In genomic region chr22:41998361-41999261, GRCh38 we compare ENCODE assay signal across 8 cellular contexts. TPM values are rescaled to one million over a fixed set of nuclear protein-coding genes. Genes with fewer than 3 reads are reported as not detected.
DNase-seq lines count a peak whose midpoint lies in the region; ATAC-seq and TF ChIP-seq lines count a peak whose summit lies in the region.

A gene with protein sequence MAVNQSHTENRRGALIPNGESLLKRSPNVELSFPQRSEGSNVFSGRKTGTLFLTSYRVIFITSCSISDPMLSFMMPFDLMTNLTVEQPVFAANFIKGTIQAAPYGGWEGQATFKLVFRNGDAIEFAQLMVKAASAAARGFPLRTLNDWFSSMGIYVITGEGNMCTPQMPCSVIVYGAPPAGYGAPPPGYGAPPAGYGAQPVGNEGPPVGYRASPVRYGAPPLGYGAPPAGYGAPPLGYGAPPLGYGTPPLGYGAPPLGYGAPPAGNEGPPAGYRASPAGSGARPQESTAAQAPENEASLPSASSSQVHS (plus strand): TSS chr22:41998788. CDS start chr22:41998819, 31 bp downstream.

- H3K9me3 ChIP-seq in right atrium auricular region, result no peaks in the 10 kb centered on the region
- no peaks in the 10 kb centered on the region for H3K9me3 ChIP-seq in skeletal muscle tissue (ENCODE audit: control insufficient read depth in 3 of 3, low read length in 3 of 3)

- no peaks in the 10 kb centered on the region for H3K36me3 ChIP-seq in right atrium auricular region
- H3K36me3 ChIP-seq in skeletal muscle tissue (ENCODE audit: control insufficient read depth in 3 of 3, insufficient read depth in 3 of 3, low read length in 3 of 3), result no peaks in the 10 kb centered on the region

- H3K27ac ChIP-seq in right atrium auricular region (no peak within 1 kb of the TSS), skeletal muscle tissue (ENCODE audit: low read depth, low read length) (no peak within 1 kb of the TSS)

- H3K36me3 Mint-ChIP-seq in glutamatergic neuron (ENCODE audit: unreplicated experiment), result peaks cover 4% of the 10 kb centered on the region

- H3K4me3 Mint-ChIP-seq in glutamatergic neuron (ENCODE audit: unreplicated experiment), result no peak within 1 kb of the TSS

- H3K9me3 Mint-ChIP-seq in glutamatergic neuron (ENCODE audit: unreplicated experiment), result peaks cover under 1% of the 10 kb centered on the region

- TF ChIP-seq CTCF in right atrium auricular region (IDR thresholded peaks at IDR 0.05) (no peak), glutamatergic neuron (IDR thresholded peaks at IDR 0.05; ENCODE audit: partially characterized antibody, unreplicated experiment) (no peak)

- H3K27me3 Mint-ChIP-seq in glutamatergic neuron (ENCODE audit: unreplicated experiment), result peaks cover 4% of the 10 kb centered on the region

- H3K27me3 ChIP-seq in right atrium auricular region, result no peaks in the 10 kb centered on the region
- H3K27me3 ChIP-seq in skeletal muscle tissue (ENCODE audit: control insufficient read depth in 3 of 3, insufficient read depth in 3 of 3, low read length in 3 of 3), result peaks cover 0 to 13% (median 9%) of the 10 kb centered on the region in 3 donors

- peak within 1 kb of the TSS in 2 of 3 donors; percentile 45 to 56 for H3K9ac ChIP-seq in skeletal muscle tissue (ENCODE audit: low read depth in 1 of 3, low read length in 3 of 3)

- peak; percentile 84 for DNase-seq in T follicular helper cell (ENCODE audit: low read depth)
- DNase-seq in amygdala (lab: John Stamatoyannopoulos, UW), result peak in 51 of 56 donors; percentile 36 to 89 (median 75)
- DNase-seq in right atrium auricular region (ENCODE audit: low spot score), result peak; percentile 85
- no peak for DNase-seq in glutamatergic neuron

- H3K4me1 Mint-ChIP-seq in glutamatergic neuron (ENCODE audit: low read depth, unreplicated experiment), result peaks cover 5% of the 10 kb centered on the region

- H3K27ac Mint-ChIP-seq in glutamatergic neuron (ENCODE audit: unreplicated experiment), result no peak within 1 kb of the TSS

- ATAC-seq in GM19023 (IDR thresholded peaks at IDR 0.05; ENCODE audit: unreplicated experiment) (peak; percentile 66), HG03520 (IDR thresholded peaks at IDR 0.05; ENCODE audit: unreplicated experiment) (peak; percentile 68), GM21526 (IDR thresholded peaks at IDR 0.05; ENCODE audit: low FRiP score, unreplicated experiment) (no peak)

- peaks cover 0 to 10% of the 10 kb centered on the region in 2 donors for H3K4me1 ChIP-seq in right atrium auricular region
- peaks cover 0 to 14% (median 0%) of the 10 kb centered on the region in 3 donors for H3K4me1 ChIP-seq in skeletal muscle tissue (ENCODE audit: control insufficient read depth in 3 of 3, insufficient read depth in 3 of 3, low read length in 3 of 3)

- peak within 1 kb of the TSS; percentile 34 to 52 for H3K4me3 ChIP-seq in right atrium auricular region
- H3K4me3 ChIP-seq in skeletal muscle tissue (ENCODE audit: low read length in 3 of 3), result peak within 1 kb of the TSS; percentile 57 to 80 (median 75)

RNA-seq across cellular contexts. Expression of the gene that starts here (rescaled TPM):
- total RNA-seq in right atrium auricular region (under 1 TPM in 1 of 2 donors, not detected in 1; 0.22 TPM), skeletal muscle tissue (1.6 TPM), glutamatergic neuron (ENCODE audit: unreplicated experiment) (not detected)

Comparison
In these comparisons a context has a peak if more than half of its experiments do, and no peak if none do; other contexts are left out.
1. Peak in DNase-seq and H3K4me3 ChIP-seq in right atrium auricular region; RNA of the gene not detected or under 1 TPM.